In the genomic region with DNA sequence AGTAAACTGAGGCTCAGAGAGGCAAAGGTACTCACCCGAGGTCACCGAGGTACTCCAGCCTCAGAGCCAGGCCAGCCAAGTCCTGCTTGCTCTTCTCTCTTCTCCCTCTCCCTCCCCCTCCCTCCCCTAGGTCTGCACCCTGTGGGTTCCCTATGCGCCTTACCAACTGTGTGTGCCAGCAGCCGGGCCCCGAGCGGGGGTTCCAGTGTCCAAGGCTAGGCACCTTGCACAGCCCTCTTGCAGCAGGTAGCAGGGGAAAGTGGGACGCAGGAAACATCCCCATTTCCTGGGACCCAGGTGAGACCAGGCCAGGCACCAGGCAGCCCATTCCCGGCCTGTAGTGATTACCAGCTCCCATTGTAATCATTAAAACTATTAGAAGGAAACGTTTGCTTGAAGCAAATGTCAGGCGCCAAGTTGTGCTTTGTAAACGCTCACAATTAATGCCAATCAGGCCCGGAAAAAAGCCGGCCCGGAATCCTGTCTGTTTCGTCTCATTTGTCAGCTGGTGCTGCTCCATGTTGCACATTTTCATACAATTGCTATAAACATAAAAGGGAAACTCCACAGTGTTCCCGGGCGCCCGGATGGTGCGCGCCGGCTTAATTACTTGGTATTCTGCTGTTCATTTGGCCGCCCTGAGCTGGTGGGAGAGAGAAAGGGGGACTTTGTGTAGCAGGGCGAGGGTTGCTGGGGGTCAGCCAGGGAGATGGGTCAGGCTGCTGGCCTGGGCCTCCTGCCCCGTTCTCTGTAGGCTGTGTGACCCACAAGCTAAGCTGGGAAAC, we compare ENCODE assay signal across 1 cellular context.
TF ChIP-seq lines count a peak whose summit lies in the region.

No MANE protein-coding gene starts in this region.

TF ChIP-seq in HepG2, 621 proteins besides CTCF, POLR2A, EP300 and RAD21:
- TF ChIP-seq ZNF597 (CRISPR knock-in tag; IDR thresholded peaks at IDR 0.05), result no peak
- TF ChIP-seq ZNF629 (CRISPR knock-in tag; conservative IDR thresholded peaks at IDR 0.05), result 0 out of 2 replicates have a peak, but pooled peaks have one; percentile 5
